16 cellular contexts compared by ENCODE assay signal in the genomic region with DNA sequence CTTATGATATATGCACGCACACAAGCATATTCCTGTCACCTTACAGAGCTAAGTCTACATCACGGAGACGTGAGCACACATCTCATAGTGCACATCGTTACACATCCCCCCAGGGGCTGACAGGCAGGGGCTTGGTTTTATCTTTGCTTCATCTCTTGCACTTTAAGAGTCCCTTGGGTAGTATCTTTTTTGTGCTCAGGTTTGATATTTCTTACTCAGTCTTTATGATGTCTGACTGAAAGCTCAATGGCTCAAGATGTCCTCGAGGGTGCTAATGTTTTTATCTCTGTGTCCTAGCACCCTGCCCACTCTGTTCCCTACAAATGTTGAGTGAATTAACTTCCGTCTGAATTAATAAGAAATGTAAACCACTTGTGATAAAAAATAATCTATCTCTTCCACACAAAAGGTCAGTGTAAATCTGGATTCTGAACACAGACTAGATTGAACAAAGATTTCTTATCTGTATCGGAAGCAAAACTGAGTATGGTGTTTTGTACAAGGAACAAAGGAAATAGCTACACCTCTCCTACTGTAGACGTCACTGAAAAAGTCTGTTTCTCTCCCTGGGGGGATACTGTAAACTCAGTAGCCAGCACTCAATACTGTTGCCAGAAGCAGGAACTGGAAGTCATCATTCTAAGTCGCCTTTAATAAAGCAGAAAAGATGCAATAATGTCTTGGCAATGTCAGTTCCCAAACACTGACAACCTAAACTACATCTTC.
A peak's percentile ranks its signal among the peaks of the same experiment; 100 is the strongest.
DNase-seq lines count a peak whose midpoint lies in the region; ATAC-seq and TF ChIP-seq lines count a peak whose summit lies in the region.
"Had no signal": no experiment of that assay in that cellular context is flagged by ENCODE, and none has a peak within 500 bp of the region (broad histone marks: within the 10 kb centered on the region; RNA-seq: fewer than 3 reads in every experiment).

No MANE protein-coding gene starts in this region.

- TF ChIP-seq CTCF in heart right ventricle (IDR thresholded peaks at IDR 0.05) (no peak), endodermal cell (conservative IDR thresholded peaks at IDR 0.05) (no peak), mucosa of descending colon (IDR thresholded peaks at IDR 0.05) (no peak), upper lobe of right lung (IDR thresholded peaks at IDR 0.05) (no peak), GM10248 (IDR thresholded peaks at IDR 0.05; ENCODE audit: control extremely low read depth, extremely low read depth, low read depth, missing control alignments) (no peak)

- ATAC-seq in heart right ventricle: peak in 7 of 8 donors; percentile 46 to 90 (median 61)
- ATAC-seq in left cardiac atrium: no peak
- ATAC-seq in mucosa of descending colon: peak; percentile 64
- peak; percentile 54 for ATAC-seq in upper lobe of right lung

- no peaks in the 10 kb centered on the region for H3K9me3 ChIP-seq in heart right ventricle
- H3K9me3 ChIP-seq in endodermal cell (ENCODE audit: control insufficient read depth, low read length): no peaks in the 10 kb centered on the region
- no peaks in the 10 kb centered on the region for H3K9me3 ChIP-seq in mucosa of descending colon
- no peaks in the 10 kb centered on the region for H3K9me3 ChIP-seq in upper lobe of right lung
- H3K9me3 ChIP-seq: Caco-2 had no signal

- intact Hi-C loops in heart right ventricle (cut with DNase I): loop anchor here in 2 of 10 donors (10.0 kb wide), 1 partner anchor 192 kb away; a partner anchor contains a TSS
- intact Hi-C loops in left cardiac atrium (cut with DNase I): no loop called here
- intact Hi-C loops in mucosa of descending colon (cut with DNase I, micrococcal nuclease): no loop called here
- intact Hi-C loops in upper lobe of right lung (cut with DNase I): no loop called here

- H3K27me3 Mint-ChIP-seq in endodermal cell (ENCODE audit: insufficient read depth): no peaks in the 10 kb centered on the region
- H3K27me3 Mint-ChIP-seq: CD4-positive, CD25-positive, alpha-beta regulatory T cell had no signal

- 60 to 68% methylated on average over 9 of the region's 9 CpGs for WGBS in heart right ventricle, 2 donors
- 89 to 92% methylated on average over 6 to 9 of the region's 9 CpGs for whole genome bisulfite sequencing in endodermal cell (ENCODE audit: insufficient coverage in 1 of 2, insufficient read length in 1 of 2), 2 experiments

- H3K36me3 Mint-ChIP-seq in endodermal cell (ENCODE audit: low read depth): no peaks in the 10 kb centered on the region
- H3K36me3 Mint-ChIP-seq: CD4-positive, CD25-positive, alpha-beta regulatory T cell had no signal

- H3K4me1 Mint-ChIP-seq in endodermal cell: peaks cover 5% of the 10 kb centered on the region

- H3K27ac ChIP-seq in heart right ventricle (peak overlapping the region in 1 of 10 donors; percentile 39), endodermal cell (ENCODE audit: low read depth, low read length) (peak overlapping the region; percentile 36), upper lobe of right lung (peak overlapping the region; percentile 47)

- H3K27me3 ChIP-seq in heart right ventricle (no peaks in the 10 kb centered on the region), endodermal cell (ENCODE audit: control insufficient read depth, insufficient read depth, low read length, poor library complexity, severe bottlenecking) (no peaks in the 10 kb centered on the region), upper lobe of right lung (no peaks in the 10 kb centered on the region)

- H3K9me3 Mint-ChIP-seq in endodermal cell: no peaks in the 10 kb centered on the region

- H3K9ac ChIP-seq in endodermal cell (ENCODE audit: extremely low read depth, low read length, poor library complexity, severe bottlenecking): no peak overlapping the region

- H3K4me1 ChIP-seq in heart right ventricle (peaks cover 0 to 15% (median 0%) of the 10 kb centered on the region in 9 donors), endodermal cell (ENCODE audit: control insufficient read depth, insufficient read depth, low read length) (no peaks in the 10 kb centered on the region), mucosa of descending colon (ENCODE audit: low read depth) (peaks cover 15% of the 10 kb centered on the region), upper lobe of right lung (no peaks in the 10 kb centered on the region)
- H3K4me1 ChIP-seq: Caco-2 had no signal

- no peak overlapping the region for H3K4me3 Mint-ChIP-seq in endodermal cell
- H3K4me3 Mint-ChIP-seq: CD4-positive, CD25-positive, alpha-beta regulatory T cell had no signal

- POLR2A ChIA-PET in GM10248 (lab: Yijun Ruan, JAX): no interaction called here

- CTCF ChIA-PET in GM10248 (lab: Yijun Ruan, JAX): no interaction called here

- DNase-seq in heart right ventricle (no peak), left cardiac atrium (no peak), endodermal cell (no peak), mucosa of descending colon (no peak), upper lobe of right lung (no peak), NCI-H187 treated with DMSO at 0.1 percent for 48 hours (lab: John Stamatoyannopoulos, UW) (no peak), NCI-H187 (lab: John Stamatoyannopoulos, UW) (no peak), GM10248 (ENCODE audit: extremely low spot score) (no peak)
- DNase-seq: Caco-2; CD4-positive, CD25-positive, alpha-beta regulatory T cell; EL; NCI-H1092 treated with DMSO at 0.1 percent for 48 hours; NCI-H1694 treated with DMSO at 0.1 percent for 48 hours; NCI-H2171; NCI-H774; RPMI8226 had no signal

- H3K36me3 ChIP-seq in heart right ventricle (no peaks in the 10 kb centered on the region), endodermal cell (ENCODE audit: control insufficient read depth, insufficient read depth, low read length) (no peaks in the 10 kb centered on the region), mucosa of descending colon (ENCODE audit: low read depth) (no peaks in the 10 kb centered on the region), upper lobe of right lung (no peaks in the 10 kb centered on the region)

- H3K27ac Mint-ChIP-seq in endodermal cell: no peak overlapping the region
- H3K27ac Mint-ChIP-seq: CD4-positive, CD25-positive, alpha-beta regulatory T cell had no signal

- H3K4me3 ChIP-seq in heart right ventricle (no peak overlapping the region), endodermal cell (ENCODE audit: low read length) (no peak overlapping the region), mucosa of descending colon (no peak overlapping the region), upper lobe of right lung (no peak overlapping the region)

Comparison
In these comparisons a context has a peak if more than half of its experiments do, and no peak if none do; other contexts are left out.
1. ATAC-seq: peak in heart right ventricle (7 of 8), mucosa of descending colon (single experiment) and upper lobe of right lung (single experiment); none in left cardiac atrium (0 of 2).